1 cellular context compared by ENCODE assay signal in the genomic region with DNA sequence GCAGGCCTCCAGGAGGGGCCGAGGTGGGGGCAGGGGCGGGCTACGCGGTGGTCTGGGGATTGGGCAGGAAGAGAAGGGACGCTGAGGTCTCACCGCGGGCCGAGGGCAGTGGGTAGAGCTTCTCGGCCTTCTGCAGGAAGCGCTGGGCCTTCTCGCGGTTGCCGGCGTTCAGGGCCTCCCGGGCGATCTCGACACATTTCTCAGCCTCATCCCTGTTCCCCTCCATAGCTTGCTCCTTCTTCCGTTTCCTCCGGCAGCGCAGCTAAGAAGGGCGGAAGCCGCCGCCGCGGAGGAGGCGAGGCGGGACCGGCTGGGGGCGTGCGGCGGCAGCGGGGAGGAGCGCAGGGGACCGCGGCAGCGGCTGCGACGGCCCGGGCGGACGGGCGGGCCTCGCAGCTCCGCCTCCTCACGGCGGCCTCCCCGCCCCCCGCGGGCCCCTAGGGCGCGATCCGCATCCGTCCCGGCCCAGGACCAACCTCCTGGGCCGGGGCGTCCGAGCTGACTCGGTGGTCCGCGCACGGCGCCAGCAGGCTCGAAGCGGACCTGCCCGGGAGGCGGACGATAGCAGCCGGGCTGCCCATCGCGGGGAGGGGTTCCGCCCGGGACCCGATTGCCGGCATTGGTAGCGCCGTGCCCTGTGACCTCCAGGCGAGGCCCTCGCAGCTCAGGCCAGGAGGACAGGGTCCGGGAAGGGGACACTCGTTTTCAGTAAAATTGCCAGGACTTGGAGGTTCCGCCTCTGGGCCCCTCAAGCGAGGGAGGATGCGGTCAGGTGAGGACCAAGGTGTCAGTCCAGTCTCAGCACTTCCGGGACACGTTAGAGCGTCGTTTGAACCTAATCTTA.
A peak's percentile ranks its signal among the peaks of the same experiment; 100 is the strongest.
TF ChIP-seq lines count a peak whose summit lies in the region.

A gene (minus strand): TSS at position 273 of the 844 bp plus-strand sequence. CDS start 47 bp downstream, at position 226.

TF ChIP-seq in K562, 482 proteins besides CTCF, POLR2A, EP300 and RAD21 (continued from another document and continues in another):
- no peak; the same call in 1 of the 2 replicates for TF ChIP-seq EP400 (IDR thresholded peaks at IDR 0.05)
- TF ChIP-seq HNRNPL (IDR thresholded peaks at IDR 0.05; ENCODE audit: low read depth, low read length): no peak
- TF ChIP-seq POLR2B (IDR thresholded peaks at IDR 0.05; ENCODE audit: low read depth, partially characterized antibody): peak; percentile 81
- TF ChIP-seq KDM5B (IDR thresholded peaks at IDR 0.05; ENCODE audit: insufficient replicate concordance, low read depth, low read length): no peak
- TF ChIP-seq ZNF699 (CRISPR knock-in tag; IDR thresholded peaks at IDR 0.05; ENCODE audit: insufficient replicate concordance): no peak
- TF ChIP-seq TARDBP (IDR thresholded peaks at IDR 0.05): no peak
- TF ChIP-seq HDAC2 (IDR thresholded peaks at IDR 0.05): no peak
- no peak for TF ChIP-seq TCFL5 (CRISPR knock-in tag; conservative IDR thresholded peaks at IDR 0.05)
- TF ChIP-seq MTA3 (IDR thresholded peaks at IDR 0.05; ENCODE audit: borderline replicate concordance): peak; percentile 67; the same call in 1 of the 2 replicates
- TF ChIP-seq NR4A1 (CRISPR knock-in tag; IDR thresholded peaks at IDR 0.05): 0 out of 2 replicates have a peak, but pooled peaks have one; percentile 48
- TF ChIP-seq NR4A1 (tag; IDR thresholded peaks at IDR 0.05): no peak
- TF ChIP-seq ELF1 (tag; IDR thresholded peaks at IDR 0.05): peak; percentile 77
- TF ChIP-seq, protein P1, sequence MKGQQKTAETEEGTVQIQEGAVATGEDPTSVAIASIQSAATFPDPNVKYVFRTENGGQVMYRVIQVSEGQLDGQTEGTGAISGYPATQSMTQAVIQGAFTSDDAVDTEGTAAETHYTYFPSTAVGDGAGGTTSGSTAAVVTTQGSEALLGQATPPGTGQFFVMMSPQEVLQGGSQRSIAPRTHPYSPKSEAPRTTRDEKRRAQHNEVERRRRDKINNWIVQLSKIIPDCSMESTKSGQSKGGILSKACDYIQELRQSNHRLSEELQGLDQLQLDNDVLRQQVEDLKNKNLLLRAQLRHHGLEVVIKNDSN (CRISPR knock-in tag; IDR thresholded peaks at IDR 0.05): peak; percentile 40; the same call in 1 of the 2 replicates
- TF ChIP-seq ZKSCAN1 (IDR thresholded peaks at IDR 0.05; ENCODE audit: low read depth, low read length): no peak
- no peak for TF ChIP-seq CC2D1A (IDR thresholded peaks at IDR 0.05)
- TF ChIP-seq, protein P2, sequence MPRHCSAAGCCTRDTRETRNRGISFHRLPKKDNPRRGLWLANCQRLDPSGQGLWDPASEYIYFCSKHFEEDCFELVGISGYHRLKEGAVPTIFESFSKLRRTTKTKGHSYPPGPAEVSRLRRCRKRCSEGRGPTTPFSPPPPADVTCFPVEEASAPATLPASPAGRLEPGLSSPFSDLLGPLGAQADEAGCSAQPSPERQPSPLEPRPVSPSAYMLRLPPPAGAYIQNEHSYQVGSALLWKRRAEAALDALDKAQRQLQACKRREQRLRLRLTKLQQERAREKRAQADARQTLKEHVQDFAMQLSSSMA (CRISPR knock-in tag; IDR thresholded peaks at IDR 0.05): peak; percentile 84; the same call in 1 of the 2 replicates
- TF ChIP-seq ETV1 (tag; conservative IDR thresholded peaks at IDR 0.05; ENCODE audit: low read depth): peak; percentile 74
- TF ChIP-seq CHD4 (IDR thresholded peaks at IDR 0.05; ENCODE audit: insufficient read depth, insufficient replicate concordance, low read depth, low read length, poor library complexity, severe bottlenecking): no peak
- TF ChIP-seq KAT8 (IDR thresholded peaks at IDR 0.05; ENCODE audit: low read depth): no peak
- peak; percentile 83 for TF ChIP-seq NR2C1 (IDR thresholded peaks at IDR 0.05)
- TF ChIP-seq NR2C1 (tag; IDR thresholded peaks at IDR 0.05): peak; percentile 84; the same call in 1 of the 2 replicates
- peak; percentile 84; the same call in 1 of the 2 replicates for TF ChIP-seq ZNF57 (CRISPR knock-in tag; IDR thresholded peaks at IDR 0.05)
- no peak for TF ChIP-seq RBM39 (optimal IDR thresholded peaks at IDR 0.05; ENCODE audit: low read depth, low read length)
- TF ChIP-seq, protein P3, sequence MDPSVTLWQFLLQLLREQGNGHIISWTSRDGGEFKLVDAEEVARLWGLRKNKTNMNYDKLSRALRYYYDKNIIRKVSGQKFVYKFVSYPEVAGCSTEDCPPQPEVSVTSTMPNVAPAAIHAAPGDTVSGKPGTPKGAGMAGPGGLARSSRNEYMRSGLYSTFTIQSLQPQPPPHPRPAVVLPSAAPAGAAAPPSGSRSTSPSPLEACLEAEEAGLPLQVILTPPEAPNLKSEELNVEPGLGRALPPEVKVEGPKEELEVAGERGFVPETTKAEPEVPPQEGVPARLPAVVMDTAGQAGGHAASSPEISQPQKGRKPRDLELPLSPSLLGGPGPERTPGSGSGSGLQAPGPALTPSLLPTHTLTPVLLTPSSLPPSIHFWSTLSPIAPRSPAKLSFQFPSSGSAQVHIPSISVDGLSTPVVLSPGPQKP (CRISPR knock-in tag; IDR thresholded peaks at IDR 0.05): no peak
- TF ChIP-seq CREBBP (IDR thresholded peaks at IDR 0.05; ENCODE audit: low read depth, low read length): no peak
- no peak for TF ChIP-seq FOXA1 (IDR thresholded peaks at IDR 0.05; ENCODE audit: borderline replicate concordance)
- TF ChIP-seq ZNF24 (IDR thresholded peaks at IDR 0.05): peak; percentile 46; the same call in 1 of the 2 replicates
- peak; percentile 80; the same call in 1 of the 2 replicates for TF ChIP-seq ZNF830 (CRISPR knock-in tag; IDR thresholded peaks at IDR 0.05)
- TF ChIP-seq ZFP1 (CRISPR knock-in tag; IDR thresholded peaks at IDR 0.05): no peak; the same call in 1 of the 2 replicates
- TF ChIP-seq HIVEP1 (CRISPR knock-in tag; IDR thresholded peaks at IDR 0.05): no peak
- no peak for TF ChIP-seq SLC30A9 (CRISPR knock-in tag; IDR thresholded peaks at IDR 0.05)
- TF ChIP-seq, protein P4, sequence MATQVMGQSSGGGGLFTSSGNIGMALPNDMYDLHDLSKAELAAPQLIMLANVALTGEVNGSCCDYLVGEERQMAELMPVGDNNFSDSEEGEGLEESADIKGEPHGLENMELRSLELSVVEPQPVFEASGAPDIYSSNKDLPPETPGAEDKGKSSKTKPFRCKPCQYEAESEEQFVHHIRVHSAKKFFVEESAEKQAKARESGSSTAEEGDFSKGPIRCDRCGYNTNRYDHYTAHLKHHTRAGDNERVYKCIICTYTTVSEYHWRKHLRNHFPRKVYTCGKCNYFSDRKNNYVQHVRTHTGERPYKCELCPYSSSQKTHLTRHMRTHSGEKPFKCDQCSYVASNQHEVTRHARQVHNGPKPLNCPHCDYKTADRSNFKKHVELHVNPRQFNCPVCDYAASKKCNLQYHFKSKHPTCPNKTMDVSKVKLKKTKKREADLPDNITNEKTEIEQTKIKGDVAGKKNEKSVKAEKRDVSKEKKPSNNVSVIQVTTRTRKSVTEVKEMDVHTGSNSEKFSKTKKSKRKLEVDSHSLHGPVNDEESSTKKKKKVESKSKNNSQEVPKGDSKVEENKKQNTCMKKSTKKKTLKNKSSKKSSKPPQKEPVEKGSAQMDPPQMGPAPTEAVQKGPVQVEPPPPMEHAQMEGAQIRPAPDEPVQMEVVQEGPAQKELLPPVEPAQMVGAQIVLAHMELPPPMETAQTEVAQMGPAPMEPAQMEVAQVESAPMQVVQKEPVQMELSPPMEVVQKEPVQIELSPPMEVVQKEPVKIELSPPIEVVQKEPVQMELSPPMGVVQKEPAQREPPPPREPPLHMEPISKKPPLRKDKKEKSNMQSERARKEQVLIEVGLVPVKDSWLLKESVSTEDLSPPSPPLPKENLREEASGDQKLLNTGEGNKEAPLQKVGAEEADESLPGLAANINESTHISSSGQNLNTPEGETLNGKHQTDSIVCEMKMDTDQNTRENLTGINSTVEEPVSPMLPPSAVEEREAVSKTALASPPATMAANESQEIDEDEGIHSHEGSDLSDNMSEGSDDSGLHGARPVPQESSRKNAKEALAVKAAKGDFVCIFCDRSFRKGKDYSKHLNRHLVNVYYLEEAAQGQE (CRISPR knock-in tag; IDR thresholded peaks at IDR 0.05; ENCODE audit: low read depth): peak; percentile 82; the same call in 1 of the 2 replicates
- TF ChIP-seq, protein P5, sequence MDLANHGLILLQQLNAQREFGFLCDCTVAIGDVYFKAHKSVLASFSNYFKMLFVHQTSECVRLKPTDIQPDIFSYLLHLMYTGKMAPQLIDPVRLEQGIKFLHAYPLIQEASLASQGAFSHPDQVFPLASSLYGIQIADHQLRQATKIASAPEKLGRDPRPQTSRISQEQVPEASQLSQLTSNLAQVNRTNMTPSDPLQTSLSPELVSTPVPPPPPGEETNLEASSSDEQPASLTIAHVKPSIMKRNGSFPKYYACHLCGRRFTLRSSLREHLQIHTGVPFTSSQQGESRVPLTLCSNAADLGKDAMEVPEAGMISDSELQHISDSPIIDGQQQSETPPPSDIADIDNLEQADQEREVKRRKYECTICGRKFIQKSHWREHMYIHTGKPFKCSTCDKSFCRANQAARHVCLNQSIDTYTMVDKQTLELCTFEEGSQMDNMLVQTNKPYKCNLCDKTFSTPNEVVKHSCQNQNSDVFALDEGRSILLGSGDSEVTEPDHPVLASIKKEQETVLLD (IDR thresholded peaks at IDR 0.05): no peak
- TF ChIP-seq, protein P6, sequence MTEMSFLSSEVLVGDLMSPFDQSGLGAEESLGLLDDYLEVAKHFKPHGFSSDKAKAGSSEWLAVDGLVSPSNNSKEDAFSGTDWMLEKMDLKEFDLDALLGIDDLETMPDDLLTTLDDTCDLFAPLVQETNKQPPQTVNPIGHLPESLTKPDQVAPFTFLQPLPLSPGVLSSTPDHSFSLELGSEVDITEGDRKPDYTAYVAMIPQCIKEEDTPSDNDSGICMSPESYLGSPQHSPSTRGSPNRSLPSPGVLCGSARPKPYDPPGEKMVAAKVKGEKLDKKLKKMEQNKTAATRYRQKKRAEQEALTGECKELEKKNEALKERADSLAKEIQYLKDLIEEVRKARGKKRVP (CRISPR knock-in tag; IDR thresholded peaks at IDR 0.05): peak; percentile 66; the same call in 1 of the 2 replicates
- no peak for TF ChIP-seq NUFIP1 (IDR thresholded peaks at IDR 0.05; ENCODE audit: partially characterized antibody)
- TF ChIP-seq ZNF444 (CRISPR knock-in tag; IDR thresholded peaks at IDR 0.05): peak; percentile 68; the same call in 1 of the 2 replicates
- TF ChIP-seq TAF9B (IDR thresholded peaks at IDR 0.05; ENCODE audit: partially characterized antibody): no peak
- TF ChIP-seq TEAD2 (tag; IDR thresholded peaks at IDR 0.05): no peak
- TF ChIP-seq CREB1 (IDR thresholded peaks at IDR 0.05): peak; percentile 31
- no peak; the same call in 1 of the 2 replicates for TF ChIP-seq CREB1 (CRISPR knock-in tag; IDR thresholded peaks at IDR 0.05)
- TF ChIP-seq, protein P7, sequence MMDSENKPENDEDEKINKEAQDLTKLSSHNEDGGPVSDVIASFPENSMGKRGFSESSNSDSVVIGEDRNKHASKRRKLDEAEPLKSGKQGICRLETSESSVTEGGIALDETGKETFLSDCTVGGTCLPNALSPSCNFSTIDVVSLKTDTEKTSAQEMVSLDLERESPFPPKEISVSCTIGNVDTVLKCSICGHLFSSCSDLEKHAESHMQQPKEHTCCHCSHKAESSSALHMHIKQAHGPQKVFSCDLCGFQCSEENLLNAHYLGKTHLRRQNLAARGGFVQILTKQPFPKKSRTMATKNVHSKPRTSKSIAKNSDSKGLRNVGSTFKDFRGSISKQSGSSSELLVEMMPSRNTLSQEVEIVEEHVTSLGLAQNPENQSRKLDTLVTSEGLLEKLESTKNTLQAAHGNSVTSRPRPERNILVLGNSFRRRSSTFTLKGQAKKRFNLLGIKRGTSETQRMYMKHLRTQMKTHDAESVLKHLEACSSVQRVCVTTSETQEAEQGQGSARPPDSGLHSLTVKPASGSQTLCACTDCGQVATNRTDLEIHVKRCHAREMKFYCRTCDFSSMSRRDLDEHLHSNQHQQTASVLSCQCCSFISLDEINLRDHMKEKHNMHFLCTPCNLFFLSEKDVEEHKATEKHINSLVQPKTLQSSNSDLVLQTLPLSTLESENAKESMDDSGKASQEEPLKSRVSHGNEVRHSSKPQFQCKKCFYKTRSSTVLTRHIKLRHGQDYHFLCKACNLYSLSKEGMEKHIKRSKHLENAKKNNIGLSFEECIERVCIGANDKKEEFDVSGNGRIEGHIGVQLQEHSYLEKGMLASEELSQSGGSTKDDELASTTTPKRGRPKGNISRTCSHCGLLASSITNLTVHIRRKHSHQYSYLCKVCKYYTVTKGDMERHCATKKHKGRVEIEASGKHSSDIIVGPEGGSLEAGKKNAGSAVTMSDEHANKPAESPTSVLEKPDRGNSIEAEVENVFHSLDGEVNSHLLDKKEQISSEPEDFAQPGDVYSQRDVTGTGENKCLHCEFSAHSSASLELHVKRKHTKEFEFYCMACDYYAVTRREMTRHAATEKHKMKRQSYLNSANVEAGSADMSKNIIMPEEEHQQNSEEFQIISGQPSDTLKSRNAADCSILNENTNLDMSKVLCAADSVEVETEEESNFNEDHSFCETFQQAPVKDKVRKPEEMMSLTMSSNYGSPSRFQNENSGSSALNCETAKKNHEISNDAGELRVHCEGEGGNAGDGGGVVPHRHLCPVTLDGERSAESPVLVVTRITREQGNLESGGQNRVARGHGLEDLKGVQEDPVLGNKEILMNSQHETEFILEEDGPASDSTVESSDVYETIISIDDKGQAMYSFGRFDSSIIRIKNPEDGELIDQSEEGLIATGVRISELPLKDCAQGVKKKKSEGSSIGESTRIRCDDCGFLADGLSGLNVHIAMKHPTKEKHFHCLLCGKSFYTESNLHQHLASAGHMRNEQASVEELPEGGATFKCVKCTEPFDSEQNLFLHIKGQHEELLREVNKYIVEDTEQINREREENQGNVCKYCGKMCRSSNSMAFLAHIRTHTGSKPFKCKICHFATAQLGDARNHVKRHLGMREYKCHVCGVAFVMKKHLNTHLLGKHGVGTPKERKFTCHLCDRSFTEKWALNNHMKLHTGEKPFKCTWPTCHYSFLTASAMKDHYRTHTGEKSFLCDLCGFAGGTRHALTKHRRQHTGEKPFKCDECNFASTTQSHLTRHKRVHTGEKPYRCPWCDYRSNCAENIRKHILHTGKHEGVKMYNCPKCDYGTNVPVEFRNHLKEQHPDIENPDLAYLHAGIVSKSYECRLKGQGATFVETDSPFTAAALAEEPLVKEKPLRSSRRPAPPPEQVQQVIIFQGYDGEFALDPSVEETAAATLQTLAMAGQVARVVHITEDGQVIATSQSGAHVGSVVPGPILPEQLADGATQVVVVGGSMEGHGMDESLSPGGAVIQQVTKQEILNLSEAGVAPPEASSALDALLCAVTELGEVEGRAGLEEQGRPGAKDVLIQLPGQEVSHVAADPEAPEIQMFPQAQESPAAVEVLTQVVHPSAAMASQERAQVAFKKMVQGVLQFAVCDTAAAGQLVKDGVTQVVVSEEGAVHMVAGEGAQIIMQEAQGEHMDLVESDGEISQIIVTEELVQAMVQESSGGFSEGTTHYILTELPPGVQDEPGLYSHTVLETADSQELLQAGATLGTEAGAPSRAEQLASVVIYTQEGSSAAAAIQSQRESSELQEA (IDR thresholded peaks at IDR 0.05; ENCODE audit: low read depth): no peak
- no peak for TF ChIP-seq BRCA1 (IDR thresholded peaks at IDR 0.05)
- no peak for TF ChIP-seq BRCA1 (CRISPR knock-in tag; IDR thresholded peaks at IDR 0.05)
- no peak for TF ChIP-seq KDM4B (IDR thresholded peaks at IDR 0.05; ENCODE audit: borderline replicate concordance in 2 of 2, low read depth in 1 of 2)
- no peak for TF ChIP-seq PPARD (CRISPR knock-in tag; IDR thresholded peaks at IDR 0.05)
